In the genomic region with DNA sequence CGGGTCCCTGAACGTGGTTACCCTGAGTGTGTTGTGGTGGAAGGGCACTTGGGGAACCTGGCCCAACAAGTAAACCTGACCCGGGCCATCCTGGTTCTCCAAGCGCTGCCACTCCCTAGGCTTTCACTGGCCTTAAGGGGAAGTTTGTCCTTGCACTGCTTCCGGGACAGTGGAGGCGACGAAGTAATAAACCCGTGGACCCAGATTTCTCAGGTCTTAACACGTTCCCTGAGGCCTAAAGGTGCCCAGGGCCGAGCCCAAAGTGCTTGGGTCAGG, we compare ENCODE assay signal across 8 cellular contexts. TPM values are rescaled to one million over a fixed set of nuclear protein-coding genes. Genes with fewer than 3 reads are reported as not detected.
A peak's percentile ranks its signal among the peaks of the same experiment; 100 is the strongest.
DNase-seq lines count a peak whose midpoint lies in the region; ATAC-seq and TF ChIP-seq lines count a peak whose summit lies in the region.

No MANE protein-coding gene starts in this region.

- H3K4me1 ChIP-seq in PC-9 (replicated peaks; ENCODE audit: insufficient read depth) (peaks cover 25% of the 10 kb centered on the region), esophagus muscularis mucosa (peaks cover 16 to 22% (median 20%) of the 10 kb centered on the region in 4 donors)

- CTCF ChIA-PET in PC-9 (lab: Charles Lee), result interaction anchor here (0.9 kb wide), 1 partner anchor 16 kb away, joined by 3 read pairs; no protein-coding TSS in a partner anchor

- H3K27ac ChIP-seq in PC-9 (peak overlapping the region; percentile 86), esophagus muscularis mucosa (replicated peaks in 1 of 4) (peak overlapping the region; percentile 75 to 84 (median 80))

- intact Hi-C loops in PC-9 (cut with micrococcal nuclease; ENCODE audit: unreplicated experiment), result loop anchor here (1.0 to 5.0 kb wide), 4 partner anchors 11 to 229 kb away; a partner anchor contains a TSS
- intact Hi-C loops in esophagus muscularis mucosa (cut with DNase I), result loop anchor here (5.0 kb wide), 1 partner anchor 41 kb away; a partner anchor contains a TSS

- peaks cover 67% of the 10 kb centered on the region for H3F3A ChIP-seq in PC-9 (ENCODE audit: insufficient read depth, low read depth)

- peak overlapping the region; percentile 96 for H3K27ac Mint-ChIP-seq in progenitor cell of endocrine pancreas

- peak overlapping the region; percentile 62 for H3K4me3 ChIP-seq in GM12865 (ENCODE audit: low read depth, low read length)
- H3K4me3 ChIP-seq in PC-9, result peak overlapping the region; percentile 59
- peak overlapping the region; percentile 57 to 90 (median 64) for H3K4me3 ChIP-seq in esophagus muscularis mucosa

- peak overlapping the region; percentile 88 for H3K4me3 Mint-ChIP-seq in progenitor cell of endocrine pancreas (ENCODE audit: low read depth)

- DNase-seq in GM12865 (ENCODE audit: low read depth) (no peak), PC-9 (no peak), esophagus muscularis mucosa (ENCODE audit: extremely low spot score) (no peak), progenitor cell of endocrine pancreas (ENCODE audit: low spot score, unreplicated experiment) (no peak), DMS114 treated with DMSO at 0.1 percent for 48 hours (lab: John Stamatoyannopoulos, UW; ENCODE audit: unreplicated experiment) (no peak), mesenteric fat pad (ENCODE audit: low spot score) (no peak)

- H3K27me3 ChIP-seq in PC-9 (ENCODE audit: insufficient read depth, low read depth), result no peaks in the 10 kb centered on the region
- no peaks in the 10 kb centered on the region for H3K27me3 ChIP-seq in esophagus muscularis mucosa

- H3K9me3 ChIP-seq in PC-9 (ENCODE audit: insufficient read depth, low read depth) (no peaks in the 10 kb centered on the region), esophagus muscularis mucosa (no peaks in the 10 kb centered on the region)

- no peak for ATAC-seq in GM21423 (IDR thresholded peaks at IDR 0.05; ENCODE audit: unreplicated experiment)
- ATAC-seq in HG03045 (IDR thresholded peaks at IDR 0.05; ENCODE audit: unreplicated experiment), result no peak

- WGBS in esophagus muscularis mucosa, result 0% methylated on average over 4 of the region's 10 CpGs

- H3K9me2 ChIP-seq in PC-9 (ENCODE audit: insufficient read depth), result no peaks in the 10 kb centered on the region

- no peaks in the 10 kb centered on the region for H3K27me3 Mint-ChIP-seq in progenitor cell of endocrine pancreas

- peak overlapping the region; percentile 97 for H3K4me2 ChIP-seq in PC-9

- H2AFZ ChIP-seq in PC-9, result peak overlapping the region; percentile 75

- no peak for TF ChIP-seq EP300 in esophagus muscularis mucosa (IDR thresholded peaks at IDR 0.05)

- no peaks in the 10 kb centered on the region for H3K9me3 Mint-ChIP-seq in progenitor cell of endocrine pancreas (ENCODE audit: low read depth)

- POLR2A ChIA-PET in PC-9 (lab: Charles Lee; ENCODE audit: unreplicated experiment), result no interaction called here

- TF ChIP-seq CTCF in GM12865 (IDR thresholded peaks at IDR 0.05; ENCODE audit: insufficient read depth, low read depth, low read length, missing control alignments) (no peak), PC-9 (conservative IDR thresholded peaks at IDR 0.05) (no peak), esophagus muscularis mucosa (IDR thresholded peaks at IDR 0.05) (no peak), progenitor cell of endocrine pancreas (IDR thresholded peaks at IDR 0.05; ENCODE audit: unreplicated experiment) (no peak)

- peaks cover 36% of the 10 kb centered on the region for H3K4me1 Mint-ChIP-seq in progenitor cell of endocrine pancreas (ENCODE audit: low read depth)

- peaks cover 4% of the 10 kb centered on the region; the same call in 1 of the 2 replicates for H3K36me3 ChIP-seq in PC-9 (ENCODE audit: low read depth)
- peaks cover 0 to 6% (median 2%) of the 10 kb centered on the region in 4 donors for H3K36me3 ChIP-seq in esophagus muscularis mucosa

- H3K36me3 Mint-ChIP-seq in progenitor cell of endocrine pancreas (ENCODE audit: insufficient read depth), result no peaks in the 10 kb centered on the region

- BruUV-seq in PC-9 (replicated peaks; lab: Mats Ljungman, UMichigan), result TSS peak; percentile 76

- no peak for TF ChIP-seq POLR2A in esophagus muscularis mucosa (IDR thresholded peaks at IDR 0.05; ENCODE audit: low read depth)

- no peaks in the 10 kb centered on the region for H3K79me2 ChIP-seq in PC-9 (ENCODE audit: low read depth)

- H4K20me1 ChIP-seq in PC-9 (ENCODE audit: insufficient read depth), result no peaks in the 10 kb centered on the region; the same call in 1 of the 2 replicates

RNA-seq across cellular contexts. Expression of a gene that starts 0.3 kb away (rescaled TPM):
- total RNA-seq in PC-9 (2021), result 47.9 and 56.5 TPM in 2 replicates
- total RNA-seq in esophagus muscularis mucosa, result 1 to 10 TPM; 6.2 to 7.3 (median 6.7) TPM
- total RNA-seq in progenitor cell of endocrine pancreas, result 34.8 and 35.9 TPM in 2 replicates
- 3.9 TPM for total RNA-seq in mesenteric fat pad

RNA-seq across cellular contexts. Expression of a gene that starts 12.1 kb away (rescaled TPM):
- total RNA-seq in PC-9 (2021) (66.2 and 72.9 TPM in 2 replicates), esophagus muscularis mucosa (10 to 100 TPM; 45.3 to 94.5 (median 77.5) TPM), progenitor cell of endocrine pancreas (61.7 and 63.1 TPM in 2 replicates), mesenteric fat pad (66.3 TPM)

RNA-seq across cellular contexts. Expression of a gene that starts 16.4 kb away (rescaled TPM):
- 110 and 125 TPM in 2 replicates for total RNA-seq in PC-9 (2021)
- 100 to 1,000 TPM in 1 of 4 donors, 10 to 100 TPM in 3; 68.1 to 122 (median 98.2) TPM for total RNA-seq in esophagus muscularis mucosa
- 104 and 108 TPM in 2 replicates for total RNA-seq in progenitor cell of endocrine pancreas
- 133 TPM for total RNA-seq in mesenteric fat pad

RNA-seq across cellular contexts. Expression of a gene that starts 21.3 kb away (rescaled TPM):
- total RNA-seq in PC-9 (2021) (32.8 and 37.8 TPM in 2 replicates), esophagus muscularis mucosa (10 to 100 TPM; 13.7 to 29.2 (median 19.2) TPM), progenitor cell of endocrine pancreas (24.9 and 25.4 TPM in 2 replicates), mesenteric fat pad (23.2 TPM)

RNA-seq across cellular contexts. Expression of a gene that starts 40.1 kb away (rescaled TPM):
- 57.7 and 70.1 TPM in 2 replicates for total RNA-seq in PC-9 (2021)
- total RNA-seq in esophagus muscularis mucosa, result 10 to 100 TPM in 2 of 4 donors, 1 to 10 TPM in 2; 5.2 to 17.9 (median 7.8) TPM
- total RNA-seq in progenitor cell of endocrine pancreas, result 26.9 and 29.4 TPM in 2 replicates
- 2.2 TPM for total RNA-seq in mesenteric fat pad
